1 cellular context compared by ENCODE assay signal in the genomic region with DNA sequence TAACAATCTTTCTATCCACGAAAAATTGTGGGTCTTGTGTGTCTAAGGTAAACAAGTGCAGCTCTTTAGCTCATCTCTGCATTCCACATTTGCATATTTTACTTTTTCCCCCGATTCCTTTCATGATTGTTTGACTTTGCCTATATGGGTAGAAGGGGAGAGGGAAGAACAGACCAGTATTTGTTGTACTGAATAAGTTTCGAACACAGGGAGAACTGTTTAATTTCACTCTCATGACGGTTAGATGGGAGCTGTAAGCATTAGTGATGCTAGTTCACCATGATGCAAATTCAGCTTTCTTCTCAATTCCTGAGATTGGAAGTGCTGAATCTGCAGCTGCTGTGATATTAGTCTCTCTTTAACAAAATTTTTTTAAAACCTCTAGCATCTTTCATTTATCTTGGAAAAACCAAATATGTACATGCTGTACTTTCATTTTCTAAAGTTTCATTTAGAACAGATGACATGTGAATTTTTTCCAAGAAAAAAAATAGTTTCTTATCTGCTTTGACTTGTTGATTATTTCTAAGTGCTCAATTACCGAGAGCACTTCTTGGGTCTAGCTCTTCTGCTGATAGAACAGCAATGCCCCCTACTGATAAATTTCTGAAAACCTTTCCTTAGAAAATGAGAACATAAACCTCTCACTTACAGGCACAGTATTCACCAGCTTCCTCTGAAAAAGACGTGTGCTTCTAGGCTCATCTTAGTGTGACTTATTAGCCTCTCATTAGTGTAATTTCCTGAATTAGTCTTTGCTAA.
TF ChIP-seq lines count a peak whose summit lies in the region.

No MANE protein-coding gene starts in this region.

TF ChIP-seq in GM23338, 12 proteins besides CTCF, POLR2A, EP300 and RAD21 (continued from another document):
- TF ChIP-seq, protein P1, sequence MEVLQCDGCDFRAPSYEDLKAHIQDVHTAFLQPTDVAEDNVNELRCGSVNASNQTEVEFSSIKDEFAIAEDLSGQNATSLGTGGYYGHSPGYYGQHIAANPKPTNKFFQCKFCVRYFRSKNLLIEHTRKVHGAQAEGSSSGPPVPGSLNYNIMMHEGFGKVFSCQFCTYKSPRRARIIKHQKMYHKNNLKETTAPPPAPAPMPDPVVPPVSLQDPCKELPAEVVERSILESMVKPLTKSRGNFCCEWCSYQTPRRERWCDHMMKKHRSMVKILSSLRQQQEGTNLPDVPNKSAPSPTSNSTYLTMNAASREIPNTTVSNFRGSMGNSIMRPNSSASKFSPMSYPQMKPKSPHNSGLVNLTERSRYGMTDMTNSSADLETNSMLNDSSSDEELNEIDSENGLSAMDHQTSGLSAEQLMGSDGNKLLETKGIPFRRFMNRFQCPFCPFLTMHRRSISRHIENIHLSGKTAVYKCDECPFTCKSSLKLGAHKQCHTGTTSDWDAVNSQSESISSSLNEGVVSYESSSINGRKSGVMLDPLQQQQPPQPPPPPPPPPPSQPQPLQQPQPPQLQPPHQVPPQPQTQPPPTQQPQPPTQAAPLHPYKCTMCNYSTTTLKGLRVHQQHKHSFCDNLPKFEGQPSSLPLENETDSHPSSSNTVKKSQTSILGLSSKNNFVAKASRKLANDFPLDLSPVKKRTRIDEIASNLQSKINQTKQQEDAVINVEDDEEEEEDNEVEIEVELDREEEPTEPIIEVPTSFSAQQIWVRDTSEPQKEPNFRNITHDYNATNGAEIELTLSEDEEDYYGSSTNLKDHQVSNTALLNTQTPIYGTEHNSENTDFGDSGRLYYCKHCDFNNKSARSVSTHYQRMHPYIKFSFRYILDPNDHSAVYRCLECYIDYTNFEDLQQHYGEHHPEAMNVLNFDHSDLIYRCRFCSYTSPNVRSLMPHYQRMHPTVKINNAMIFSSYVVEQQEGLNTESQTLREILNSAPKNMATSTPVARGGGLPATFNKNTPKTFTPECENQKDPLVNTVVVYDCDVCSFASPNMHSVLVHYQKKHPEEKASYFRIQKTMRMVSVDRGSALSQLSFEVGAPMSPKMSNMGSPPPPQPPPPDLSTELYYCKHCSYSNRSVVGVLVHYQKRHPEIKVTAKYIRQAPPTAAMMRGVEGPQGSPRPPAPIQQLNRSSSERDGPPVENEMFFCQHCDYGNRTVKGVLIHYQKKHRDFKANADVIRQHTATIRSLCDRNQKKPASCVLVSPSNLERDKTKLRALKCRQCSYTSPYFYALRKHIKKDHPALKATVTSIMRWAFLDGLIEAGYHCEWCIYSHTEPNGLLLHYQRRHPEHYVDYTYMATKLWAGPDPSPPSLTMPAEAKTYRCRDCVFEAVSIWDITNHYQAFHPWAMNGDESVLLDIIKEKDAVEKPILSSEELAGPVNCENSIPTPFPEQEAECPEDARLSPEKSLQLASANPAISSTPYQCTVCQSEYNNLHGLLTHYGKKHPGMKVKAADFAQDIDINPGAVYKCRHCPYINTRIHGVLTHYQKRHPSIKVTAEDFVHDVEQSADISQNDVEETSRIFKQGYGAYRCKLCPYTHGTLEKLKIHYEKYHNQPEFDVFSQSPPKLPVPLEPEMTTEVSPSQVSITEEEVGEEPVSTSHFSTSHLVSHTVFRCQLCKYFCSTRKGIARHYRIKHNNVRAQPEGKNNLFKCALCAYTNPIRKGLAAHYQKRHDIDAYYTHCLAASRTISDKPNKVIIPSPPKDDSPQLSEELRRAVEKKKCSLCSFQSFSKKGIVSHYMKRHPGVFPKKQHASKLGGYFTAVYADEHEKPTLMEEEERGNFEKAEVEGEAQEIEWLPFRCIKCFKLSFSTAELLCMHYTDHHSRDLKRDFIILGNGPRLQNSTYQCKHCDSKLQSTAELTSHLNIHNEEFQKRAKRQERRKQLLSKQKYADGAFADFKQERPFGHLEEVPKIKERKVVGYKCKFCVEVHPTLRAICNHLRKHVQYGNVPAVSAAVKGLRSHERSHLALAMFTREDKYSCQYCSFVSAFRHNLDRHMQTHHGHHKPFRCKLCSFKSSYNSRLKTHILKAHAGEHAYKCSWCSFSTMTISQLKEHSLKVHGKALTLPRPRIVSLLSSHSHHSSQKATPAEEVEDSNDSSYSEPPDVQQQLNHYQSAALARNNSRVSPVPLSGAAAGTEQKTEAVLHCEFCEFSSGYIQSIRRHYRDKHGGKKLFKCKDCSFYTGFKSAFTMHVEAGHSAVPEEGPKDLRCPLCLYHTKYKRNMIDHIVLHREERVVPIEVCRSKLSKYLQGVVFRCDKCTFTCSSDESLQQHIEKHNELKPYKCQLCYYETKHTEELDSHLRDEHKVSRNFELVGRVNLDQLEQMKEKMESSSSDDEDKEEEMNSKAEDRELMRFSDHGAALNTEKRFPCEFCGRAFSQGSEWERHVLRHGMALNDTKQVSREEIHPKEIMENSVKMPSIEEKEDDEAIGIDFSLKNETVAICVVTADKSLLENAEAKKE (CRISPR knock-in tag; IDR thresholded peaks at IDR 0.05), result no peak
- TF ChIP-seq JUNB (IDR thresholded peaks at IDR 0.05; ENCODE audit: unreplicated experiment) (no peak), CREB1 (CRISPR knock-in tag; IDR thresholded peaks at IDR 0.05; ENCODE audit: low read depth) (no peak), EZH2 (IDR thresholded peaks at IDR 0.05; ENCODE audit: low read depth, unreplicated experiment) (no peak)
TF ChIP-seq in GM23338: peak in this region for 0.
